In genomic region chr17:5486206-5487124, GRCh38 we compare ENCODE assay signal across 8 cellular contexts. TPM values are rescaled to one million over a fixed set of nuclear protein-coding genes. Genes with fewer than 3 reads are reported as not detected.
A peak's percentile ranks its signal among the peaks of the same experiment; 100 is the strongest.
DNase-seq lines count a peak whose midpoint lies in the region; ATAC-seq and TF ChIP-seq lines count a peak whose summit lies in the region.

MIS12 (plus strand) TSS chr17:5486566; CDS start chr17:5488863, 2,297 bp downstream.

- peak within 1 kb of the TSS; percentile 96 for H3K4me3 ChIP-seq in GM12864 (ENCODE audit: low read depth, low read length)
- H3K4me3 ChIP-seq in parathyroid adenoma (ENCODE audit: low read depth, low read length) = peak within 1 kb of the TSS; percentile 97
- peak within 1 kb of the TSS; percentile 86 to 98 (median 95) for H3K4me3 ChIP-seq in tibial nerve

- H3K36me3 Mint-ChIP-seq in activated naive CD8-positive, alpha-beta T cell treated with anti-CD3 and anti-CD28 coated beads, Interleukin-2, amount 50 U/mL, for 24 hours (ENCODE audit: low read depth) = peaks cover 69% of the 10 kb centered on the region

- intact Hi-C loops in Right ventricle myocardium superior (cut with DNase I) = no loop called here

- peaks cover 4% of the 10 kb centered on the region for H3K79me2 ChIP-seq in parathyroid adenoma

- peak within 1 kb of the TSS; percentile 98 for H3K27ac Mint-ChIP-seq in activated naive CD8-positive, alpha-beta T cell treated with anti-CD3 and anti-CD28 coated beads, Interleukin-2, amount 50 U/mL, for 24 hours

- peak within 1 kb of the TSS; percentile 100 for H3K4me2 ChIP-seq in parathyroid adenoma (ENCODE audit: low read length)

- 0 to 1% methylated on average over 51 to 56 of the region's 77 CpGs for WGBS in tibial nerve, 2 donors

- H3K27me3 Mint-ChIP-seq in activated naive CD8-positive, alpha-beta T cell treated with anti-CD3 and anti-CD28 coated beads, Interleukin-2, amount 50 U/mL, for 24 hours = no peaks in the 10 kb centered on the region

- H3K27ac ChIP-seq in parathyroid adenoma (peak within 1 kb of the TSS; percentile 98), tibial nerve (peak within 1 kb of the TSS; percentile 98 to 100 (median 98))

- no peaks in the 10 kb centered on the region for H3K27me3 ChIP-seq in parathyroid adenoma (ENCODE audit: control insufficient read depth, insufficient read depth, low read length)
- H3K27me3 ChIP-seq in tibial nerve = no peaks in the 10 kb centered on the region

- H3K9me3 Mint-ChIP-seq in activated naive CD8-positive, alpha-beta T cell treated with anti-CD3 and anti-CD28 coated beads, Interleukin-2, amount 50 U/mL, for 24 hours = no peaks in the 10 kb centered on the region

- peak within 1 kb of the TSS; percentile 96 for H3K4me3 Mint-ChIP-seq in activated naive CD8-positive, alpha-beta T cell treated with anti-CD3 and anti-CD28 coated beads, Interleukin-2, amount 50 U/mL, for 24 hours

- H3K4me1 Mint-ChIP-seq in activated naive CD8-positive, alpha-beta T cell treated with anti-CD3 and anti-CD28 coated beads, Interleukin-2, amount 50 U/mL, for 24 hours = peaks cover 58% of the 10 kb centered on the region

- TF ChIP-seq CTCF in GM12864 (IDR thresholded peaks at IDR 0.05; ENCODE audit: low read depth, low read length, missing control alignments) (no peak), parathyroid adenoma (IDR thresholded peaks at IDR 0.05) (no peak), tibial nerve (IDR thresholded peaks at IDR 0.05) (peak in 2 of 5 experiments; percentile 28 to 50)

- peak; percentile 51 to 78 for TF ChIP-seq POLR2A in tibial nerve (IDR thresholded peaks at IDR 0.05)

- ATAC-seq in HG02763 (IDR thresholded peaks at IDR 0.05; ENCODE audit: unreplicated experiment) (peak; percentile 87), Right ventricle myocardium superior (ENCODE audit: poor library complexity) (peak; percentile 97)
- peak; percentile 96 for ATAC-seq in activated naive CD8-positive, alpha-beta T cell treated with anti-CD3 and anti-CD28 coated beads, Interleukin-2, amount 50 U/mL, for 24 hours

- TF ChIP-seq EP300 in tibial nerve (IDR thresholded peaks at IDR 0.05) = peak; percentile 83 to 93

- H2AFZ ChIP-seq in parathyroid adenoma = peak within 1 kb of the TSS; percentile 92

- H3K9me3 ChIP-seq in parathyroid adenoma (ENCODE audit: control insufficient read depth, low read length) (no peaks in the 10 kb centered on the region), tibial nerve (no peaks in the 10 kb centered on the region)

- DNase-seq in GM12864 (ENCODE audit: low read depth) = peak; percentile 97
- DNase-seq in NCI-H1417 treated with DMSO at 0.1 percent for 48 hours (lab: John Stamatoyannopoulos, UW) = peak; percentile 77
- peak; percentile 99 for DNase-seq in SW480 (ENCODE audit: low spot score)
- peak; percentile 96 for DNase-seq in activated naive CD8-positive, alpha-beta T cell treated with anti-CD3 and anti-CD28 coated beads, Interleukin-2, amount 50 U/mL, for 24 hours
- peak; percentile 98 for DNase-seq in Right ventricle myocardium superior
- DNase-seq in tibial nerve (ENCODE audit: low spot score in 2 of 2) = peak; percentile 98 to 99

- peaks cover 4% of the 10 kb centered on the region for H3K4me1 ChIP-seq in parathyroid adenoma
- peaks cover 0 to 43% (median 22%) of the 10 kb centered on the region in 4 donors for H3K4me1 ChIP-seq in tibial nerve

- no peaks in the 10 kb centered on the region for H3K36me3 ChIP-seq in parathyroid adenoma (ENCODE audit: control insufficient read depth, insufficient read depth, low read length)
- peaks cover 0 to 53% (median 19%) of the 10 kb centered on the region in 3 donors for H3K36me3 ChIP-seq in tibial nerve

- H3K9ac ChIP-seq in parathyroid adenoma = peak within 1 kb of the TSS; percentile 71

RNA-seq across cellular contexts. Expression of gene MIS12, which starts in this region (rescaled TPM):
- total RNA-seq in Right ventricle myocardium superior (10.0 TPM), tibial nerve (10 to 100 TPM; 11.1 to 17.5 (median 15.1) TPM)

Comparison
In these comparisons a context has a peak if more than half of its experiments do, and no peak if none do; other contexts are left out.
1. Peak in every context shown above with its lines: DNase-seq, ATAC-seq, H3K4me3 ChIP-seq and H3K27ac ChIP-seq.